ENCODE assay signal across 14 cellular contexts in genomic region chr1:2343023-2343935, GRCh38.
"Had no signal": no experiment of that assay in that cellular context is flagged by ENCODE, and none has a peak within 500 bp of the region (broad histone marks: within the 10 kb centered on the region; RNA-seq: fewer than 3 reads in every experiment).

No MANE protein-coding gene starts in this region.

- H3K27ac ChIP-seq: breast epithelium, gastroesophageal sphincter, pancreas, stomach, WERI-Rb-1 had no signal

- H3K27me3 ChIP-seq: breast epithelium, gastroesophageal sphincter, pancreas, stomach had no signal

- ATAC-seq: gastroesophageal sphincter, pancreas had no signal

- H3K27me3 Mint-ChIP-seq: activated naive CD4-positive, alpha-beta T cell treated with anti-CD3 and anti-CD28 coated beads, Interleukin-2, amount 50 U/mL, for 24 hours; naive B cell; type B pancreatic cell had no signal

- H3K4me3 Mint-ChIP-seq: activated naive CD4-positive, alpha-beta T cell treated with anti-CD3 and anti-CD28 coated beads, Interleukin-2, amount 50 U/mL, for 24 hours; naive B cell; T-helper 1 cell treated with Interleukin-12 subunit alpha and Interleukin-12 subunit beta and Interleukin-4 antibody, amounts not matched to agents 30 μg/mL and 1 μg/mL, for 36 hours; type B pancreatic cell had no signal

- H3K4me1 ChIP-seq: breast epithelium, gastroesophageal sphincter, pancreas, stomach had no signal

- H3K9me3 ChIP-seq: breast epithelium, gastroesophageal sphincter, pancreas, stomach had no signal

- H3K4me1 Mint-ChIP-seq: activated naive CD4-positive, alpha-beta T cell treated with anti-CD3 and anti-CD28 coated beads, Interleukin-2, amount 50 U/mL, for 24 hours had no signal

- H3K36me3 Mint-ChIP-seq: activated naive CD4-positive, alpha-beta T cell treated with anti-CD3 and anti-CD28 coated beads, Interleukin-2, amount 50 U/mL, for 24 hours; naive B cell; type B pancreatic cell had no signal

- DNase-seq: activated CD4-positive, alpha-beta T cell treated with anti-CD3 and anti-CD28 coated beads, Interleukin-2, amount 50 U/mL, for 4 hours; activated gamma-delta T cell; effector CD4-positive, alpha-beta T cell; naive B cell; stimulated activated CD4-positive, alpha-beta T cell treated with anti-CD3 and anti-CD28 coated beads, Interleukin-2, amount 100 ng/mL, for 24 hours; stomach; WERI-Rb-1 had no signal

- H3K9me3 Mint-ChIP-seq: activated naive CD4-positive, alpha-beta T cell treated with anti-CD3 and anti-CD28 coated beads, Interleukin-2, amount 50 U/mL, for 24 hours; naive B cell; T-helper 1 cell treated with Interleukin-12 subunit alpha and Interleukin-12 subunit beta and Interleukin-4 antibody, amounts not matched to agents 30 μg/mL and 1 μg/mL, for 36 hours; type B pancreatic cell had no signal

- FAIRE-seq: astrocyte, pancreas had no signal

- H3K4me3 ChIP-seq: breast epithelium, gastroesophageal sphincter, pancreas, stomach had no signal

- H3K36me3 ChIP-seq: breast epithelium, gastroesophageal sphincter, pancreas, stomach, WERI-Rb-1 had no signal

- H3K27ac Mint-ChIP-seq: activated naive CD4-positive, alpha-beta T cell treated with anti-CD3 and anti-CD28 coated beads, Interleukin-2, amount 50 U/mL, for 24 hours; naive B cell; T-helper 1 cell treated with Interleukin-12 subunit alpha and Interleukin-12 subunit beta and Interleukin-4 antibody, amounts not matched to agents 30 μg/mL and 1 μg/mL, for 36 hours; type B pancreatic cell had no signal
